12 cellular contexts compared by ENCODE assay signal in the genomic region with DNA sequence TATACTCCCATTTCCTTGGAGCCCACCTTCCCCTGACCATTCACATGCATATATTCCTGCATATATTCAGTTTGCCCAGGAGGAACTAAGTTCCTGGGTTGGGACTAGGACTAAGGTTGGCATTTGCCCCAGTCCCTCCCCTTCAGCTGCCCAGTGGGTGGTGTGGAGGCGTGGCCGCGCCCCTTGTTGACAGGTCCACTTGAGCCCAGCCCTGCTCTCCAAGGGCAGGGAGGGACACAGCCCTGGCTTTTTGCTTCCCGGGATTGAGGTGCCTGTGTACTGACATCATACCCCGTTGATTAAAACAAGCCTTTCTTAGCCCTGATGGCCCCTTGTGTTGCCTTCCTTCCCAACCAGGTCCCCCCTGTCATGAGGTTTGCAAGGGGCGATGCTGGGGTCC. TPM values are rescaled to one million over a fixed set of nuclear protein-coding genes. Genes with fewer than 3 reads are reported as not detected.
A peak's percentile ranks its signal among the peaks of the same experiment; 100 is the strongest.
DNase-seq lines count a peak whose midpoint lies in the region; ATAC-seq and TF ChIP-seq lines count a peak whose summit lies in the region.
"Had no signal": no experiment of that assay in that cellular context is flagged by ENCODE, and none has a peak within 500 bp of the region (broad histone marks: within the 10 kb centered on the region; RNA-seq: fewer than 3 reads in every experiment).

No MANE protein-coding gene starts in this region.

- DNase-seq in DMS53 (lab: John Stamatoyannopoulos, UW) (peak; percentile 66), DMS53 treated with DMSO at 0.1 percent for 48 hours (lab: John Stamatoyannopoulos, UW; ENCODE audit: unreplicated experiment) (no peak), left colon (peak; percentile 91 to 94), thyroid gland (peak; percentile 97 to 98), COR-L47 (lab: John Stamatoyannopoulos, UW) (no peak), H4 (ENCODE audit: low spot score) (no peak)
- DNase-seq in activated CD8-positive, alpha-beta memory T cell treated with anti-CD3 and anti-CD28 coated beads for 24 hours: no peak
- DNase-seq: activated T-cell treated with anti-CD3 and anti-CD28 coated beads, Interleukin-2, amount 50 U/mL, for 4 hours; NCI-H2081; WERI-Rb-1 had no signal

- no peak for TF ChIP-seq CTCF in thyroid gland (IDR thresholded peaks at IDR 0.05)

- no peak for TF ChIP-seq POLR2A in thyroid gland (IDR thresholded peaks at IDR 0.05)

- no peaks in the 10 kb centered on the region for H3K9me3 ChIP-seq in thyroid gland
- H3K9me3 ChIP-seq: A549 had no signal

- H3K27ac ChIP-seq in angular gyrus (ENCODE audit: low read depth, low read length) (peak overlapping the region; percentile 70), thyroid gland (peak overlapping the region; percentile 12 to 61 (median 34))
- H3K27ac ChIP-seq: A549, WERI-Rb-1 had no signal

- intact Hi-C loops in left colon (cut with DNase I, micrococcal nuclease): no loop called here
- intact Hi-C loops in thyroid gland (cut with DNase I): no loop called here

- H3K27me3 ChIP-seq in thyroid gland: no peaks in the 10 kb centered on the region

- 35 to 60% methylated on average over 4 to 6 of the region's 6 CpGs for WGBS in thyroid gland, 2 donors

- ATAC-seq in left colon: peak; percentile 92
- ATAC-seq: activated T-cell treated with anti-CD3 and anti-CD28 coated beads, Interleukin-2, amount 50 U/mL, for 4 hours had no signal

- no peak overlapping the region for H3K4me3 ChIP-seq in thyroid gland (replicated peaks in 1 of 3)
- H3K4me3 ChIP-seq: A549 had no signal

- H3K4me1 ChIP-seq in thyroid gland: peaks cover 6 to 18% of the 10 kb centered on the region in 2 donors

- H3K36me3 ChIP-seq in thyroid gland: no peaks in the 10 kb centered on the region
- H3K36me3 ChIP-seq: WERI-Rb-1 had no signal

RNA-seq across cellular contexts. Expression of a gene that starts 7.3 kb away (rescaled TPM):
- total RNA-seq in left colon (100 to 1,000 TPM; 188 to 261 TPM), thyroid gland (10 to 100 TPM; 14.7 to 30.0 (median 20.4) TPM)
- total RNA-seq in H4 (2014; rRNA removed; shearing (Covaris generic)): 0.31 and 0.45 TPM in 2 replicates

RNA-seq across cellular contexts. Expression of a gene that starts 17.1 kb away (rescaled TPM):
- total RNA-seq in left colon (10 to 100 TPM; 59.6 to 80.9 TPM), thyroid gland (100 to 1,000 TPM in 3 of 4 donors, 10 to 100 TPM in 1; 94.0 to 142 (median 122) TPM)
- total RNA-seq in H4 (2014; rRNA removed; shearing (Covaris generic)): 203 and 227 TPM in 2 replicates

RNA-seq across cellular contexts. Expression of a gene that starts 29.2 kb away (rescaled TPM):
- total RNA-seq in left colon (1,000 to 10,000 TPM; 2,955 to 2,956 TPM), thyroid gland (1,000 to 10,000 TPM; 1,344 to 2,817 (median 2,330) TPM)
- 3,847 and 4,326 TPM in 2 replicates for total RNA-seq in H4 (2014; rRNA removed; shearing (Covaris generic))

RNA-seq across cellular contexts. Expression of a gene that starts 30.8 kb away (rescaled TPM):
- total RNA-seq in left colon (1 to 10 TPM; 3.5 to 4.1 TPM), thyroid gland (1 to 10 TPM; 4.7 to 7.7 (median 5.6) TPM)
- total RNA-seq in H4 (2014; rRNA removed; shearing (Covaris generic)): 1.9 and 2.4 TPM in 2 replicates

RNA-seq across cellular contexts. Expression of a gene that starts 40.8 kb away (rescaled TPM):
- total RNA-seq in left colon: 10 to 100 TPM; 44.4 to 48.6 TPM
- total RNA-seq in thyroid gland: 10 to 100 TPM; 60.6 to 84.7 (median 68.7) TPM
- 62.9 and 80.8 TPM in 2 replicates for total RNA-seq in H4 (2014; rRNA removed; shearing (Covaris generic))

Comparison
In these comparisons a context has a peak if more than half of its experiments do, and no peak if none do; other contexts are left out.
1. DNase-seq: peak in DMS53 (single experiment), left colon (2 of 2) and thyroid gland (2 of 2); none in DMS53 treated with DMSO at 0.1 percent for 48 hours (single experiment), COR-L47 (single experiment), activated CD8-positive, alpha-beta memory T cell treated with anti-CD3 and anti-CD28 coated beads for 24 hours (single experiment) and H4 (single experiment).
2. RNA of a gene that starts 7.3 kb away (total RNA-seq): 188 to 261 TPM in left colon and 14.7 to 30.0 TPM in thyroid gland; 0.31 to 0.45 TPM in H4; every median in the first group is over 10 times any median in the second.